1 cellular context compared by ENCODE assay signal in genomic region chr9:35904966-35905781, GRCh38.
TF ChIP-seq lines count a peak whose summit lies in the region.

No MANE protein-coding gene starts in this region.

TF ChIP-seq in endothelial cell of umbilical vein, 7 proteins besides CTCF, POLR2A, EP300 and RAD21:
- TF ChIP-seq FOS (IDR thresholded peaks at IDR 0.05; ENCODE audit: borderline replicate concordance, insufficient read depth, low read length) (no peak), EZH2 (IDR thresholded peaks at IDR 0.05; ENCODE audit: borderline replicate concordance, low read depth, low read length, severe bottlenecking) (no peak), JUN (IDR thresholded peaks at IDR 0.05; ENCODE audit: borderline replicate concordance, insufficient read depth, insufficient read length, low read depth) (no peak), GATA2 (IDR thresholded peaks at IDR 0.05; ENCODE audit: insufficient read depth, insufficient read length, low read depth, low read length) (no peak), MAX (IDR thresholded peaks at IDR 0.05; ENCODE audit: insufficient read depth, insufficient read length) (no peak), POLR2AphosphoS5 (IDR thresholded peaks at IDR 0.05; ENCODE audit: insufficient read depth, low read depth, low read length) (no peak), MYC (IDR thresholded peaks at IDR 0.05; ENCODE audit: low read depth, low read length) (no peak)
